In the genomic region with DNA sequence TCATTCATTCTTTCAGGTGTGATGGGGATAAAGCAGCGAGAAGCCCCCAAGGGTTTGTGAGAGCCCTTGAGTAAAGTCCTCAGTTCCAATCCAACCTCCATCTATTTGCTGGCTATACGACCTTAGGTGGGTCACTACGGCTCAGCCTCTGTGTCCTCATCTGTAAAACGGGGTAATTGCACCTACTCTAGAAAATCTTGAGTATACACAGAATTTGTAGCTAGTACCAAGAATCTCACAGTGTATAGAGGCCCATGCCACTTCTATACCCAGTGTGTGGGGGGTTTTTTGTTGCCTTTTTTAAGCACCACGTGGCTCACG, we compare ENCODE assay signal across 8 cellular contexts. TPM values are rescaled to one million over a fixed set of nuclear protein-coding genes. Genes with fewer than 3 reads are reported as not detected.
DNase-seq lines count a peak whose midpoint lies in the region; ATAC-seq lines count a peak whose summit lies in the region.

No MANE protein-coding gene starts in this region.

- no peaks in the 10 kb centered on the region for H3K9me3 Mint-ChIP-seq in stimulated activated naive CD8-positive, alpha-beta T cell treated with anti-CD3 and anti-CD28 coated beads, Interleukin-15, Interleukin-2, amounts not matched to agents 100 ng/mL and 50 ng/mL, for 24 hours

- H3K36me3 Mint-ChIP-seq in stimulated activated naive CD8-positive, alpha-beta T cell treated with anti-CD3 and anti-CD28 coated beads, Interleukin-15, Interleukin-2, amounts not matched to agents 100 ng/mL and 50 ng/mL, for 24 hours (ENCODE audit: low read depth): peaks cover 19% of the 10 kb centered on the region

- peak overlapping the region; percentile 83 for H3K4me2 ChIP-seq in GM23248 (ENCODE audit: unreplicated experiment)

- peak overlapping the region; percentile 100 for H3K4me3 Mint-ChIP-seq in stimulated activated naive CD8-positive, alpha-beta T cell treated with anti-CD3 and anti-CD28 coated beads, Interleukin-15, Interleukin-2, amounts not matched to agents 100 ng/mL and 50 ng/mL, for 24 hours

- H3K4me1 Mint-ChIP-seq in stimulated activated naive CD8-positive, alpha-beta T cell treated with anti-CD3 and anti-CD28 coated beads, Interleukin-15, Interleukin-2, amounts not matched to agents 100 ng/mL and 50 ng/mL, for 24 hours (ENCODE audit: low read depth): peaks cover 56% of the 10 kb centered on the region

- H3K9ac ChIP-seq in GM23248: peak overlapping the region; percentile 85

- H3K9me2 ChIP-seq in GM23248 (ENCODE audit: insufficient read depth): no peaks in the 10 kb centered on the region

- H3K27ac Mint-ChIP-seq in stimulated activated naive CD8-positive, alpha-beta T cell treated with anti-CD3 and anti-CD28 coated beads, Interleukin-15, Interleukin-2, amounts not matched to agents 100 ng/mL and 50 ng/mL, for 24 hours: peak overlapping the region; percentile 90

- H2AFZ ChIP-seq in GM23248: peak overlapping the region; percentile 92

- 15 to 25% methylated on average over 6 of the region's 6 CpGs for WGBS in GM23248 (ENCODE audit: low coverage in 1 of 2, low lambda C conversion rate in 2 of 2, missing lambda C conversion rate in 2 of 2), 2 experiments
- whole genome bisulfite sequencing in right cardiac atrium: 36% methylated on average over 6 of the region's 6 CpGs

- peaks cover 38% of the 10 kb centered on the region for H3F3A ChIP-seq in GM23248 (ENCODE audit: insufficient read depth)

- DNase-seq in GM23248 (no peak), SJSA1 (ENCODE audit: low read depth in 1 of 2, low spot score in 2 of 2) (no peak), right cardiac atrium (peak in 1 of 3 donors; percentile 21), NCI-H748 treated with DMSO at 0.1 percent for 48 hours (lab: John Stamatoyannopoulos, UW) (no peak), HuH-7.5 (ENCODE audit: low spot score) (no peak), hypothalamus (lab: John Stamatoyannopoulos, UW) (no peak)
- no peak for DNase-seq in activated CD4-positive, CD25-positive, alpha-beta regulatory T cell treated with anti-CD3 and anti-CD28 coated beads, Interleukin-2, amount 50 U/mL, for 72 hours

- H3K4me3 ChIP-seq in GM23248 (peak overlapping the region; percentile 94), SJSA1 (peak overlapping the region; percentile 78), right cardiac atrium (ENCODE audit: low read length) (peak overlapping the region; percentile 60)

- H3K9me3 ChIP-seq in GM23248 (ENCODE audit: low read depth) (no peaks in the 10 kb centered on the region), SJSA1 (replicated peaks) (no peaks in the 10 kb centered on the region), right cardiac atrium (ENCODE audit: control insufficient read depth, low read length) (no peaks in the 10 kb centered on the region)

- H3K36me3 ChIP-seq in GM23248 (ENCODE audit: low read depth) (no peaks in the 10 kb centered on the region), SJSA1 (peaks cover 39% of the 10 kb centered on the region)

- H3K4me1 ChIP-seq in GM23248 (ENCODE audit: insufficient read depth) (peaks cover 25% of the 10 kb centered on the region), SJSA1 (replicated peaks) (peaks cover 25% of the 10 kb centered on the region), right cardiac atrium (ENCODE audit: control insufficient read depth, insufficient read depth, low read length) (peaks cover 2% of the 10 kb centered on the region)

- H3K79me2 ChIP-seq in GM23248 (ENCODE audit: insufficient read depth): peaks cover 43% of the 10 kb centered on the region

- no peak overlapping the region for H3K27ac ChIP-seq in GM23248
- H3K27ac ChIP-seq in SJSA1: no peak overlapping the region
- no peak overlapping the region for H3K27ac ChIP-seq in right cardiac atrium (ENCODE audit: low read length)

- H3K27me3 ChIP-seq in GM23248 (replicated peaks; ENCODE audit: insufficient read depth) (no peaks in the 10 kb centered on the region), SJSA1 (replicated peaks) (no peaks in the 10 kb centered on the region), right cardiac atrium (ENCODE audit: control insufficient read depth, insufficient read depth) (no peaks in the 10 kb centered on the region)

- no peaks in the 10 kb centered on the region for H3K27me3 Mint-ChIP-seq in stimulated activated naive CD8-positive, alpha-beta T cell treated with anti-CD3 and anti-CD28 coated beads, Interleukin-15, Interleukin-2, amounts not matched to agents 100 ng/mL and 50 ng/mL, for 24 hours

- H4K20me1 ChIP-seq in GM23248 (ENCODE audit: insufficient read depth): no peaks in the 10 kb centered on the region

- in situ Hi-C loops in GM23248 (cut with MboI): no loop called here

- intact Hi-C loops in right cardiac atrium (cut with DNase I): loop anchor here in 2 of 4 donors (5.0 to 10.0 kb wide), 2 partner anchors 42 to 60 kb away; a partner anchor contains a TSS

- ATAC-seq in right cardiac atrium: no peak

RNA-seq across cellular contexts. Expression of a gene that starts 0.4 kb away (rescaled TPM):
- 32.5 and 57.5 TPM in 2 replicates for total RNA-seq in GM23248 (2014; rRNA removed; shearing (Covaris generic))
- polyA plus RNA-seq in GM23248 (2016; fragmentation: Nextera tagmentation; extraction: Ambion mirVana) (91.8 and 101 TPM in 2 replicates), right cardiac atrium (19.3 TPM)
- 120 and 170 TPM in 2 replicates for total RNA-seq in SJSA1 (2014; rRNA removed; shearing (Covaris generic))
- total RNA-seq in right cardiac atrium: 10 to 100 TPM; 21.0 to 37.2 (median 30.3) TPM

RNA-seq across cellular contexts. Expression of a gene that starts 36.0 kb away (rescaled TPM):
- total RNA-seq in GM23248 (2014; rRNA removed; shearing (Covaris generic)): 20.3 and 24.9 TPM in 2 replicates
- polyA plus RNA-seq in GM23248 (2016; fragmentation: Nextera tagmentation; extraction: Ambion mirVana): 35.1 and 35.4 TPM in 2 replicates
- 4.9 and 7.0 TPM in 2 replicates for total RNA-seq in SJSA1 (2014; rRNA removed; shearing (Covaris generic))
- total RNA-seq in right cardiac atrium: 10 to 100 TPM in 2 of 4 donors, 1 to 10 TPM in 2; 4.7 to 18.8 (median 9.5) TPM
- 3.5 TPM for polyA plus RNA-seq in right cardiac atrium

RNA-seq across cellular contexts. Expression of a gene that starts 56.9 kb away (rescaled TPM):
- 101 and 103 TPM in 2 replicates for total RNA-seq in GM23248 (2014; rRNA removed; shearing (Covaris generic))
- polyA plus RNA-seq in GM23248 (2016; fragmentation: Nextera tagmentation; extraction: Ambion mirVana): 71.6 and 73.9 TPM in 2 replicates
- 86.3 and 87.4 TPM in 2 replicates for total RNA-seq in SJSA1 (2014; rRNA removed; shearing (Covaris generic))
- 10 to 100 TPM; 54.1 to 65.4 (median 60.5) TPM for total RNA-seq in right cardiac atrium
- 66.6 TPM for polyA plus RNA-seq in right cardiac atrium
